ENCODE assay signal across 26 cellular contexts in the genomic region with DNA sequence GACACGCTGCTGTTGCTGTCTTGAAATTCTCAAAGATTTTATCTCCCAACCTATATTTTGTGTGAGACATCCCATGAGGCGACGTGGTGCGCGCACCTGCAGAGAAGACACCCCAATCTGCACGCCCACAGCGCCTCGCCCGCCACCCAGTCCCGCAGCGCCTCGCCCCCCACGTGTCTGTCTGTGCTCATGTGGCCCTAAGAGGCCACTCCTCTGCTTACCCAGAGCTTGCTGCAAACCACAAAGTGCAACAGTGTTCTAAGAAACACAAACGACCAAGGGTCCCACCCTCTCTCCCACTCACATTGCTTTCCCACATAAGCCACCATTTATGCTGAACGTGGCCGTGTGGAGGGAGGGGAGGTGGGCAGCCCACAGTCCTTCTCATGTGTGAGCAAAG.
DNase-seq lines count a peak whose midpoint lies in the region; ATAC-seq and TF ChIP-seq lines count a peak whose summit lies in the region.
"Had no signal": no experiment of that assay in that cellular context is flagged by ENCODE, and none has a peak within 500 bp of the region (broad histone marks: within the 10 kb centered on the region; RNA-seq: fewer than 3 reads in every experiment).

No MANE protein-coding gene starts in this region.

- H3K27ac ChIP-seq in HUES64 (ENCODE audit: low read depth, low read length): no peak overlapping the region
- H3K27ac ChIP-seq in neural cell (ENCODE audit: low read length): peak overlapping the region; percentile 62
- no peak overlapping the region for H3K27ac ChIP-seq in vagina
- H3K27ac ChIP-seq: HL-60, KMS-11, SJCRH30 had no signal

- no peak for TF ChIP-seq POLR2A in vagina (IDR thresholded peaks at IDR 0.05)

- no peak overlapping the region for H3K4me3 Mint-ChIP-seq in activated CD8-positive, alpha-beta memory T cell treated with anti-CD3 and anti-CD28 coated beads, Interleukin-2, amount 10 ng/mL, durations not matched to agents 7 days and 5 days
- H3K4me3 Mint-ChIP-seq: CD14-positive monocyte had no signal

- no peaks in the 10 kb centered on the region for H3K4me1 ChIP-seq in HUES64 (ENCODE audit: insufficient read depth, low read length)
- no peaks in the 10 kb centered on the region for H3K4me1 ChIP-seq in vagina
- H3K4me1 ChIP-seq: HAP-1, SJCRH30 had no signal

- H3K27me3 ChIP-seq in HUES64 (ENCODE audit: insufficient read depth, low read length) (no peaks in the 10 kb centered on the region), neural cell (ENCODE audit: insufficient read depth, low read depth, low read length) (no peaks in the 10 kb centered on the region), vagina (no peaks in the 10 kb centered on the region)

- H3K36me3 ChIP-seq in HUES64 (ENCODE audit: insufficient read depth, low read length) (no peaks in the 10 kb centered on the region), neural cell (ENCODE audit: insufficient read depth, low read length) (no peaks in the 10 kb centered on the region), vagina (no peaks in the 10 kb centered on the region)
- H3K36me3 ChIP-seq: HAP-1, SJCRH30 had no signal

- TF ChIP-seq RAD21 in neural cell (conservative IDR thresholded peaks at IDR 0.05): no peak

- TF ChIP-seq EP300 in neural cell (conservative IDR thresholded peaks at IDR 0.05; ENCODE audit: poor library complexity, severe bottlenecking): no peak

- no peak overlapping the region for H2AFZ ChIP-seq in neural cell (ENCODE audit: low read depth, low read length)

- CTCF ChIA-PET in activated CD8-positive, alpha-beta memory T cell treated with anti-CD3 and anti-CD28 coated beads, Interleukin-2, amount 10 ng/mL, durations not matched to agents 7 days and 5 days (lab: Charles Lee): no interaction called here

- 82% methylated on average over 16 of the region's 16 CpGs for WGBS in HUES64

- intact Hi-C loops in vagina (cut with DNase I): no loop called here

- peaks cover 3% of the 10 kb centered on the region for H3K9me3 Mint-ChIP-seq in activated CD8-positive, alpha-beta memory T cell treated with anti-CD3 and anti-CD28 coated beads, Interleukin-2, amount 10 ng/mL, durations not matched to agents 7 days and 5 days (ENCODE audit: low read depth)

- no peak overlapping the region for H3K9ac ChIP-seq in HUES64 (ENCODE audit: low read depth, low read length)
- peak overlapping the region; percentile 33 for H3K9ac ChIP-seq in neural cell (ENCODE audit: low read length)
- H3K9ac ChIP-seq: KMS-11 had no signal

- H3F3A ChIP-seq in neural cell (ENCODE audit: insufficient read depth, low read length, poor library complexity, severe bottlenecking): no peaks in the 10 kb centered on the region

- H3K4me3 ChIP-seq in HUES64 (ENCODE audit: low read length): 0 out of 2 replicates have a peak overlapping the region, but pooled peaks have one; percentile 10
- H3K4me3 ChIP-seq in neural cell (ENCODE audit: low read length): peak overlapping the region; percentile 22
- no peak overlapping the region for H3K4me3 ChIP-seq in vagina
- H3K4me3 ChIP-seq: HAP-1, SJCRH30 had no signal

- no peaks in the 10 kb centered on the region for H3K36me3 Mint-ChIP-seq in activated CD8-positive, alpha-beta memory T cell treated with anti-CD3 and anti-CD28 coated beads, Interleukin-2, amount 10 ng/mL, durations not matched to agents 7 days and 5 days
- H3K36me3 Mint-ChIP-seq: CD14-positive monocyte had no signal

- peak; percentile 31 for DNase-seq in activated CD8-positive, alpha-beta memory T cell treated with anti-CD3 and anti-CD28 coated beads, Interleukin-2, amount 10 ng/mL, durations not matched to agents 7 days and 5 days
- DNase-seq in activated CD8-positive, alpha-beta memory T cell treated with anti-CD3 and anti-CD28 coated beads, Interleukin-2, amount 50 U/mL, for 48 hours: no peak
- DNase-seq in vagina (ENCODE audit: extremely low spot score in 2 of 2) (peak; percentile 67 to 72), NCI-H510A treated with DMSO at 0.1 percent for 48 hours (lab: John Stamatoyannopoulos, UW) (no peak), NCI-H146 (lab: John Stamatoyannopoulos, UW) (no peak)
- DNase-seq: AML-193, DMS53, EL, GF-D8, IMR-90, MV-4-11, NCI-H1105 treated with DMSO at 0.1 percent for 48 hours, NCI-H1694, NCI-H2081, NCI-H2171, NCI-H345, NCI-H524 treated with DMSO at 0.1 percent for 48 hours, NCI-H82, SJCRH30 had no signal

- H3K27ac Mint-ChIP-seq in activated CD8-positive, alpha-beta memory T cell treated with anti-CD3 and anti-CD28 coated beads, Interleukin-2, amount 10 ng/mL, durations not matched to agents 7 days and 5 days: no peak overlapping the region
- H3K27ac Mint-ChIP-seq: CD14-positive monocyte had no signal

- H3K9me3 ChIP-seq in HUES64 (ENCODE audit: insufficient read depth, low read depth, low read length) (peaks cover 97% of the 10 kb centered on the region), neural cell (ENCODE audit: low read length) (no peaks in the 10 kb centered on the region), vagina (no peaks in the 10 kb centered on the region)
- H3K9me3 ChIP-seq: HAP-1, SJCRH30 had no signal

- H4K20me1 ChIP-seq in neural cell (ENCODE audit: insufficient read depth): no peaks in the 10 kb centered on the region

- H3K27me3 Mint-ChIP-seq in activated CD8-positive, alpha-beta memory T cell treated with anti-CD3 and anti-CD28 coated beads, Interleukin-2, amount 10 ng/mL, durations not matched to agents 7 days and 5 days: no peaks in the 10 kb centered on the region

- TF ChIP-seq CTCF in neural cell (IDR thresholded peaks at IDR 0.05; ENCODE audit: poor library complexity, severe bottlenecking) (no peak), vagina (IDR thresholded peaks at IDR 0.05) (no peak)

- H3K79me2 ChIP-seq in neural cell (replicated peaks; ENCODE audit: insufficient read depth, low read length): no peaks in the 10 kb centered on the region

- no peak for ATAC-seq in activated CD8-positive, alpha-beta memory T cell treated with anti-CD3 and anti-CD28 coated beads, Interleukin-2, amount 10 ng/mL, durations not matched to agents 7 days and 5 days
- ATAC-seq: Panc1 had no signal

- no peaks in the 10 kb centered on the region for H3K9me2 ChIP-seq in neural cell (ENCODE audit: insufficient read depth, low read length)

- no peaks in the 10 kb centered on the region for H3K4me1 Mint-ChIP-seq in activated CD8-positive, alpha-beta memory T cell treated with anti-CD3 and anti-CD28 coated beads, Interleukin-2, amount 10 ng/mL, durations not matched to agents 7 days and 5 days
- H3K4me1 Mint-ChIP-seq: CD14-positive monocyte had no signal

- H3K4me2 ChIP-seq in neural cell (ENCODE audit: low read length): no peak overlapping the region
- H3K4me2 ChIP-seq: KMS-11 had no signal

TF ChIP-seq in neural cell, 6 proteins besides CTCF, POLR2A, EP300 and RAD21:
- TF ChIP-seq EZH2 (IDR thresholded peaks at IDR 0.05; ENCODE audit: borderline replicate concordance, insufficient read depth, low read length, poor library complexity, severe bottlenecking) (no peak), POLR2AphosphoS5 (IDR thresholded peaks at IDR 0.05) (no peak), MXI1 (conservative IDR thresholded peaks at IDR 0.05; ENCODE audit: poor library complexity, severe bottlenecking) (no peak), TAF1 (IDR thresholded peaks at IDR 0.05; ENCODE audit: low read depth) (no peak), SMC3 (conservative IDR thresholded peaks at IDR 0.05; ENCODE audit: poor library complexity) (no peak)

Comparison
In these comparisons a context has a peak if more than half of its experiments do, and no peak if none do; other contexts are left out.
1. DNase-seq: peak in activated CD8-positive, alpha-beta memory T cell treated with anti-CD3 and anti-CD28 coated beads, Interleukin-2, amount 10 ng/mL, durations not matched to agents 7 days and 5 days (single experiment) and vagina (2 of 2); none in activated CD8-positive, alpha-beta memory T cell treated with anti-CD3 and anti-CD28 coated beads, Interleukin-2, amount 50 U/mL, for 48 hours (single experiment), NCI-H510A treated with DMSO at 0.1 percent for 48 hours (single experiment) and NCI-H146 (single experiment).
2. H3K4me3 ChIP-seq: peak in HUES64 (single experiment) and neural cell (single experiment); none in vagina (0 of 2).